ENCODE assay signal across 27 cellular contexts in genomic region chr7:116159711-116160110, GRCh38. TPM values are rescaled to one million over a fixed set of nuclear protein-coding genes. Genes with fewer than 3 reads are reported as not detected.
A peak's percentile ranks its signal among the peaks of the same experiment; 100 is the strongest.
DNase-seq lines count a peak whose midpoint lies in the region; ATAC-seq and TF ChIP-seq lines count a peak whose summit lies in the region.
"Had no signal": no experiment of that assay in that cellular context is flagged by ENCODE, and none has a peak within 500 bp of the region (broad histone marks: within the 10 kb centered on the region; RNA-seq: fewer than 3 reads in every experiment).

No MANE protein-coding gene starts in this region.

- DNase-seq in NOMO-1 treated with dmso at 0.1 percent for 144 hours (lab: John Stamatoyannopoulos, UW; ENCODE audit: unreplicated experiment): peak; percentile 21
- DNase-seq in stimulated activated naive B cell treated with anti-CD40 and anti-IgM and Interleukin-4, amounts not matched to agents 10 μg/mL and 1 μg/mL and 100 μg/mL, for 72 hours: no peak
- no peak for DNase-seq in nephron progenitor cell
- DNase-seq in AG20443 (ENCODE audit: low spot score): no peak
- no peak for DNase-seq in left ventricle myocardium inferior
- DNase-seq: activated CD4-positive, alpha-beta T cell treated with anti-CD3 and anti-CD28 coated beads, Interleukin-2, amount 50 U/mL, for 48 hours; activated naive CD4-positive, alpha-beta T cell treated with Interleukin-2 at 50 U/mL for 16 hours; activated T-cell treated with anti-CD3 and anti-CD28 coated beads, Interleukin-2, amount 50 U/mL, for 24 hours; anterior cingulate cortex; gastrocnemius medialis; GOT3; IMR-90; NCI-H1048; NCI-H2029 treated with DMSO at 0.1 percent for 48 hours; NCI-H446; stimulated activated naive CD8-positive, alpha-beta T cell treated with anti-CD3 and anti-CD28 coated beads, Interleukin-15, amount 100 ng/mL, for 72 hours; T-helper 1 cell; upper lobe of left lung had no signal

- no peaks in the 10 kb centered on the region for H3K9me3 Mint-ChIP-seq in stimulated activated naive B cell treated with anti-CD40 and anti-IgM and Interleukin-4, amounts not matched to agents 10 μg/mL and 1 μg/mL and 100 μg/mL, for 72 hours
- no peaks in the 10 kb centered on the region for H3K9me3 Mint-ChIP-seq in nephron progenitor cell
- H3K9me3 Mint-ChIP-seq: activated T-cell treated with anti-CD3 and anti-CD28 coated beads, Interleukin-2, amount 50 U/mL, for 24 hours; mesothelial cell of epicardium; stimulated activated naive CD8-positive, alpha-beta T cell treated with anti-CD3 and anti-CD28 coated beads, Interleukin-15, amount 100 ng/mL, for 72 hours had no signal

- H3K36me3 Mint-ChIP-seq in stimulated activated naive B cell treated with anti-CD40 and anti-IgM and Interleukin-4, amounts not matched to agents 10 μg/mL and 1 μg/mL and 100 μg/mL, for 72 hours: no peaks in the 10 kb centered on the region
- no peaks in the 10 kb centered on the region for H3K36me3 Mint-ChIP-seq in nephron progenitor cell (ENCODE audit: low read depth)
- H3K36me3 Mint-ChIP-seq: mesothelial cell of epicardium had no signal

- H3K27ac ChIP-seq in left ventricle myocardium inferior (replicated peaks): no peak overlapping the region
- H3K27ac ChIP-seq: gastrocnemius medialis, HL-60, prostate gland, skin epidermis, upper lobe of left lung, VCaP had no signal

- peaks cover 10% of the 10 kb centered on the region for H3K4me1 ChIP-seq in left ventricle myocardium inferior
- H3K4me1 ChIP-seq: gastrocnemius medialis, prostate gland had no signal

- no peak overlapping the region for H3K27ac Mint-ChIP-seq in stimulated activated naive B cell treated with anti-CD40 and anti-IgM and Interleukin-4, amounts not matched to agents 10 μg/mL and 1 μg/mL and 100 μg/mL, for 72 hours
- no peak overlapping the region for H3K27ac Mint-ChIP-seq in nephron progenitor cell
- H3K27ac Mint-ChIP-seq: activated T-cell treated with anti-CD3 and anti-CD28 coated beads, Interleukin-2, amount 50 U/mL, for 24 hours; mesothelial cell of epicardium had no signal

- H3K36me3 ChIP-seq in left ventricle myocardium inferior: no peaks in the 10 kb centered on the region
- H3K36me3 ChIP-seq: gastrocnemius medialis, prostate gland, upper lobe of left lung had no signal

- no peaks in the 10 kb centered on the region for H3K27me3 Mint-ChIP-seq in stimulated activated naive B cell treated with anti-CD40 and anti-IgM and Interleukin-4, amounts not matched to agents 10 μg/mL and 1 μg/mL and 100 μg/mL, for 72 hours
- H3K27me3 Mint-ChIP-seq in nephron progenitor cell (ENCODE audit: low read depth, poor library complexity): no peaks in the 10 kb centered on the region

- intact Hi-C loops in left ventricle myocardium inferior (cut with micrococcal nuclease): no loop called here

- H3K4me1 Mint-ChIP-seq in stimulated activated naive B cell treated with anti-CD40 and anti-IgM and Interleukin-4, amounts not matched to agents 10 μg/mL and 1 μg/mL and 100 μg/mL, for 72 hours: peaks cover 32 to 55% of the 10 kb centered on the region in 2 donors
- peaks cover 12% of the 10 kb centered on the region for H3K4me1 Mint-ChIP-seq in nephron progenitor cell
- H3K4me1 Mint-ChIP-seq: stimulated activated naive CD8-positive, alpha-beta T cell treated with anti-CD3 and anti-CD28 coated beads, Interleukin-15, amount 100 ng/mL, for 72 hours had no signal

- no peaks in the 10 kb centered on the region for H3K27me3 ChIP-seq in left ventricle myocardium inferior (ENCODE audit: low read depth)
- H3K27me3 ChIP-seq: gastrocnemius medialis, upper lobe of left lung had no signal

- peak overlapping the region in 1 of 2 donors; percentile 39 for H3K4me3 Mint-ChIP-seq in stimulated activated naive B cell treated with anti-CD40 and anti-IgM and Interleukin-4, amounts not matched to agents 10 μg/mL and 1 μg/mL and 100 μg/mL, for 72 hours
- no peak overlapping the region for H3K4me3 Mint-ChIP-seq in nephron progenitor cell
- H3K4me3 Mint-ChIP-seq: activated T-cell treated with anti-CD3 and anti-CD28 coated beads, Interleukin-2, amount 50 U/mL, for 24 hours; mesothelial cell of epicardium; stimulated activated naive CD8-positive, alpha-beta T cell treated with anti-CD3 and anti-CD28 coated beads, Interleukin-15, amount 100 ng/mL, for 72 hours had no signal

- ATAC-seq in GM18868 (IDR thresholded peaks at IDR 0.05; ENCODE audit: unreplicated experiment): peak; percentile 50
- peak; percentile 51 for ATAC-seq in HG03159 (IDR thresholded peaks at IDR 0.05; ENCODE audit: unreplicated experiment)
- ATAC-seq in stimulated activated naive B cell treated with anti-CD40 and anti-IgM and Interleukin-4, amounts not matched to agents 10 μg/mL and 1 μg/mL and 100 μg/mL, for 72 hours (replicated peaks): peak; percentile 75 to 84
- ATAC-seq: esophagus mucosa; gastrocnemius medialis; Right ventricle myocardium inferior; stimulated activated naive CD8-positive, alpha-beta T cell treated with anti-CD3 and anti-CD28 coated beads, Interleukin-15, amount 100 ng/mL, for 72 hours had no signal

- TF ChIP-seq CTCF in nephron progenitor cell (IDR thresholded peaks at IDR 0.05) (no peak), left ventricle myocardium inferior (IDR thresholded peaks at IDR 0.05; ENCODE audit: borderline replicate concordance) (no peak)

- H3K4me3 ChIP-seq in left ventricle myocardium inferior: no peak overlapping the region
- H3K4me3 ChIP-seq: gastrocnemius medialis, prostate gland, skin epidermis, upper lobe of left lung had no signal

- no peaks in the 10 kb centered on the region for H3K9me3 ChIP-seq in left ventricle myocardium inferior (replicated peaks)
- H3K9me3 ChIP-seq: gastrocnemius medialis, prostate gland, upper lobe of left lung had no signal

RNA-seq across cellular contexts. Expression of gene TES, which starts 50.6 kb away (rescaled TPM):
- total RNA-seq in left ventricle myocardium inferior: 13.9 TPM
